20 cellular contexts compared by ENCODE assay signal in the genomic region with DNA sequence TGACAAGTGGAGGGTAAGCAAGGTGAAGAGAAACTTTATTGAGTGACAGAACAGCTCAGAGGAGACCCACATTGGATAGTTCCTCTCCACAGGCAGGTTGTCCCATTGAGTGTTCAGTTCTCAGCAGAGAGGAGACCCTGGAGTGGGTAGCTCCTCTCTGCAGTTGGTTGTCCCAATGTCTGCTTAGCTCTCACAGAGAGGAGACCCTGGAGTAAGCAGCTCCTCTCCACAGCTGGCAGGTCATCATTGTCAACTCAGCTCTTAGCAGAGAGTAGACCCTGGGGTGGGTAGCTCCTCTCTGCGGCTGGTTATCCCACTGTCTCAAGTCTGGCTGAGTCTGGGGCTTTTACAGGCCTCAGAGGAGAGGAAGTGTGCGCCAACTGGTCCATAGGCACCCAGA.
"Had no signal": no experiment of that assay in that cellular context is flagged by ENCODE, and none has a peak within 500 bp of the region (broad histone marks: within the 10 kb centered on the region; RNA-seq: fewer than 3 reads in every experiment).

No MANE protein-coding gene starts in this region.

- H3K27me3 ChIP-seq: gastrocnemius medialis, left lung, neutrophil, uterus had no signal

- H3K4me1 ChIP-seq: gastrocnemius medialis, parathyroid adenoma, tibial artery, uterus had no signal

- H3K27ac ChIP-seq: coronary artery, gastrocnemius medialis, neutrophil, parathyroid adenoma, tibial artery, uterus had no signal

- H3K36me3 ChIP-seq: gastrocnemius medialis, left lung, neutrophil, tibial artery, uterus had no signal

- H3K9ac ChIP-seq: parathyroid adenoma had no signal

- H3K27ac Mint-ChIP-seq: activated CD8-positive, alpha-beta T cell treated with anti-CD3 and anti-CD28 coated beads, Interleukin-2, amount 10 ng/mL, durations not matched to agents 7 days and 5 days; activated naive CD4-positive, alpha-beta T cell treated with anti-CD3 and anti-CD28 coated beads for 36 hours; brain; memory B cell; natural killer cell had no signal

- H3K4me3 Mint-ChIP-seq: activated CD8-positive, alpha-beta T cell treated with anti-CD3 and anti-CD28 coated beads, Interleukin-2, amount 10 ng/mL, durations not matched to agents 7 days and 5 days; activated naive CD4-positive, alpha-beta T cell treated with anti-CD3 and anti-CD28 coated beads for 36 hours; activated T-cell treated with anti-CD3 and anti-CD28 coated beads, Interleukin-2, amount 50 U/mL, for 4 hours; brain; central memory CD8-positive, alpha-beta T cell; memory B cell; natural killer cell had no signal

- H3K36me3 Mint-ChIP-seq: memory B cell, natural killer cell had no signal

- DNase-seq: activated CD4-positive, alpha-beta T cell treated with anti-CD3 and anti-CD28 coated beads for 48 hours; activated CD4-positive, CD25-positive, alpha-beta regulatory T cell; activated CD8-positive, alpha-beta T cell treated with anti-CD3 and anti-CD28 coated beads, Interleukin-2, amount 10 ng/mL, durations not matched to agents 7 days and 5 days; activated naive CD4-positive, alpha-beta T cell treated with anti-CD3 and anti-CD28 coated beads for 36 hours; activated T-cell treated with anti-CD3 and anti-CD28 coated beads, Interleukin-2, amount 50 U/mL, for 4 hours; gastrocnemius medialis; head of caudate nucleus; natural killer cell; stimulated activated CD4-positive, alpha-beta T cell treated with anti-CD3 and anti-CD28 coated beads, Interleukin-1b, Interleukin-23, amount 100 ng/mL, for 48 hours; stimulated activated CD8-positive, alpha-beta memory T cell treated with anti-CD3 and anti-CD28 coated beads, Interleukin-4, amount 100 ng/mL, for 48 hours; stimulated activated naive CD4-positive, alpha-beta T cell; tibial artery; uterus had no signal

- H3K79me2 ChIP-seq: parathyroid adenoma had no signal

- H3K9me3 ChIP-seq: gastrocnemius medialis, neutrophil, tibial artery, uterus had no signal

- H3K9me3 Mint-ChIP-seq: activated naive CD4-positive, alpha-beta T cell treated with anti-CD3 and anti-CD28 coated beads for 36 hours; activated T-cell treated with anti-CD3 and anti-CD28 coated beads, Interleukin-2, amount 50 U/mL, for 4 hours; central memory CD8-positive, alpha-beta T cell; memory B cell; natural killer cell had no signal

- H3K27me3 Mint-ChIP-seq: central memory CD8-positive, alpha-beta T cell; memory B cell had no signal

- H2AFZ ChIP-seq: parathyroid adenoma had no signal

- ATAC-seq: activated CD8-positive, alpha-beta T cell treated with anti-CD3 and anti-CD28 coated beads, Interleukin-2, amount 10 ng/mL, durations not matched to agents 7 days and 5 days; activated T-cell treated with anti-CD3 and anti-CD28 coated beads, Interleukin-2, amount 50 U/mL, for 4 hours; gastrocnemius medialis; natural killer cell had no signal

- H3K4me1 Mint-ChIP-seq: brain; central memory CD8-positive, alpha-beta T cell; memory B cell; natural killer cell had no signal

- H3K4me3 ChIP-seq: coronary artery, gastrocnemius medialis, left lung, tibial artery, uterus had no signal
